Comparison of ENCODE assay signal across 18 cellular contexts in genomic region chr4:6647169-6647568, GRCh38. TPM values are rescaled to one million over a fixed set of nuclear protein-coding genes. Genes with fewer than 3 reads are reported as not detected.
DNase-seq lines count a peak whose midpoint lies in the region; ATAC-seq and TF ChIP-seq lines count a peak whose summit lies in the region.
"Had no signal": no experiment of that assay in that cellular context is flagged by ENCODE, and none has a peak within 500 bp of the region (broad histone marks: within the 10 kb centered on the region; RNA-seq: fewer than 3 reads in every experiment).

No MANE protein-coding gene starts in this region.

- H3K36me3 Mint-ChIP-seq in T-helper 17 cell (ENCODE audit: low read depth) = no peaks in the 10 kb centered on the region
- H3K36me3 Mint-ChIP-seq in naive thymus-derived CD8-positive, alpha-beta T cell = peaks cover under 1 to 16% (median 2%) of the 10 kb centered on the region in 3 donors
- H3K36me3 Mint-ChIP-seq: IgD-negative memory B cell had no signal

- no peaks in the 10 kb centered on the region for H3K27me3 Mint-ChIP-seq in T-helper 17 cell
- H3K27me3 Mint-ChIP-seq in naive thymus-derived CD8-positive, alpha-beta T cell = no peaks in the 10 kb centered on the region
- H3K27me3 Mint-ChIP-seq: CD8-positive, alpha-beta memory T cell; IgD-negative memory B cell had no signal

- peak overlapping the region in 8 of 11 experiments; percentile 8 to 62 (median 50); a peak in 15 of 22 replicates for H3K4me2 ChIP-seq in BLaER1 treated with 17β-estradiol and CSF1 and Interleukin-3, amounts not matched to agents 10 nM and 100 nM
- H3K4me2 ChIP-seq: GM23338 had no signal

- no peak overlapping the region for H3K4me3 ChIP-seq in BLaER1 treated with 17β-estradiol and CSF1 and Interleukin-3, amounts not matched to agents 10 nM and 100 nM
- no peak overlapping the region for H3K4me3 ChIP-seq in foreskin fibroblast (ENCODE audit: low read depth in 1 of 2, low read length in 2 of 2)
- H3K4me3 ChIP-seq: GM23338 had no signal

- no peaks in the 10 kb centered on the region for H3K27me3 ChIP-seq in BLaER1 treated with 17β-estradiol and CSF1 and Interleukin-3, amounts not matched to agents 10 nM and 100 nM

- peak overlapping the region; percentile 4 for H3K27ac Mint-ChIP-seq in T-helper 17 cell
- peak overlapping the region in 7 of 10 donors; percentile 24 to 100 (median 67) for H3K27ac Mint-ChIP-seq in naive thymus-derived CD8-positive, alpha-beta T cell
- H3K27ac Mint-ChIP-seq: GM23338 had no signal

- peaks cover 13 to 27% (median 20%) of the 10 kb centered on the region in 11 experiments for H3K36me3 ChIP-seq in BLaER1 treated with 17β-estradiol and CSF1 and Interleukin-3, amounts not matched to agents 10 nM and 100 nM

- H3K4me3 Mint-ChIP-seq in T-helper 17 cell = no peak overlapping the region
- H3K4me3 Mint-ChIP-seq in naive thymus-derived CD8-positive, alpha-beta T cell = no peak overlapping the region
- H3K4me3 Mint-ChIP-seq: CD8-positive, alpha-beta memory T cell; GM23338 had no signal

- POLR2A ChIA-PET in naive thymus-derived CD8-positive, alpha-beta T cell (lab: Charles Lee) = interaction anchor here (1.4 to 7.6 kb wide), 2 partner anchors 11 to 26 kb away, joined by 11 to 76 read pairs; a partner anchor contains a TSS

- no peaks in the 10 kb centered on the region for H3K9me3 Mint-ChIP-seq in naive thymus-derived CD8-positive, alpha-beta T cell
- H3K9me3 Mint-ChIP-seq: CD8-positive, alpha-beta memory T cell; GM23338; IgD-negative memory B cell had no signal

- H3K9ac ChIP-seq in BLaER1 treated with 17β-estradiol and CSF1 and Interleukin-3, amounts not matched to agents 10 nM and 100 nM = no peak overlapping the region

- peaks cover 0 to 24% (median 11%) of the 10 kb centered on the region in 11 experiments; a peak in 18 of 22 replicates for H3K9me3 ChIP-seq in BLaER1 treated with 17β-estradiol and CSF1 and Interleukin-3, amounts not matched to agents 10 nM and 100 nM (replicated peaks in 1 of 11)
- H3K9me3 ChIP-seq in T-helper 17 cell (ENCODE audit: control insufficient read depth, low read length, poor library complexity, severe bottlenecking) = no peaks in the 10 kb centered on the region
- H3K9me3 ChIP-seq: Caco-2 had no signal

- H3K27ac ChIP-seq in BLaER1 treated with 17β-estradiol and CSF1 and Interleukin-3, amounts not matched to agents 10 nM and 100 nM = no peak overlapping the region

- H3K4me1 ChIP-seq in BLaER1 treated with 17β-estradiol and CSF1 and Interleukin-3, amounts not matched to agents 10 nM and 100 nM = peaks cover 24 to 34% (median 28%) of the 10 kb centered on the region in 10 experiments

- peak; percentile 33 for DNase-seq in activated effector memory CD4-positive, alpha-beta T cell treated with anti-CD3 and anti-CD28 coated beads, Interleukin-2, amount 50 U/mL, for 16 hours
- no peak for DNase-seq in activated effector memory CD4-positive, alpha-beta T cell treated with Interleukin-2 at 50 U/mL for 16 hours
- DNase-seq in T-helper 17 cell (no peak), foreskin fibroblast (no peak), NCI-H2171 treated with DMSO at 0.1 percent for 48 hours (lab: John Stamatoyannopoulos, UW) (no peak)
- DNase-seq in naive thymus-derived CD8-positive, alpha-beta T cell = no peak
- DNase-seq: 8988T; AML-193; C1 segment of cervical spinal cord; Caco-2; CD8-positive, alpha-beta memory T cell; DND-41; GDM1; H7 had no signal

- ATAC-seq in T-helper 17 cell = no peak
- no peak for ATAC-seq in naive thymus-derived CD8-positive, alpha-beta T cell
- no peak for ATAC-seq in GM19467 (IDR thresholded peaks at IDR 0.05; ENCODE audit: unreplicated experiment)
- ATAC-seq: GM23338 had no signal

- no peak for TF ChIP-seq CTCF in foreskin fibroblast (IDR thresholded peaks at IDR 0.05; ENCODE audit: low read depth, low read length)

- H3K4me1 Mint-ChIP-seq in T-helper 17 cell = peaks cover 21% of the 10 kb centered on the region
- peaks cover 8 to 32% (median 23%) of the 10 kb centered on the region in 4 donors for H3K4me1 Mint-ChIP-seq in naive thymus-derived CD8-positive, alpha-beta T cell

- peaks cover 13 to 21% (median 15%) of the 10 kb centered on the region in 11 experiments; a peak in 21 of 22 replicates for H4K20me1 ChIP-seq in BLaER1 treated with 17β-estradiol and CSF1 and Interleukin-3, amounts not matched to agents 10 nM and 100 nM

RNA-seq across cellular contexts. Expression of gene MRFAP1, which starts 6.7 kb away (rescaled TPM):
- 100 to 1,000 TPM; 158 to 163 TPM for total RNA-seq in T-helper 17 cell
- 100 to 1,000 TPM; 148 to 153 TPM for total RNA-seq in naive thymus-derived CD8-positive, alpha-beta T cell
- polyA plus RNA-seq in naive thymus-derived CD8-positive, alpha-beta T cell = 100 to 1,000 TPM; 141 to 186 (median 155) TPM

RNA-seq across cellular contexts. Expression of gene S100P, which starts 46.5 kb away (rescaled TPM):
- 1 to 10 TPM; 2.1 to 3.8 TPM for total RNA-seq in T-helper 17 cell
- 1 to 10 TPM in 1 of 2 experiments, under 1 TPM in 1; 0.39 to 3.0 TPM for total RNA-seq in naive thymus-derived CD8-positive, alpha-beta T cell
- 1 to 10 TPM in 1 of 3 donors, not detected in 2; 3.2 TPM for polyA plus RNA-seq in naive thymus-derived CD8-positive, alpha-beta T cell
- total RNA-seq: GM23338, H7 had no signal
- polyA plus RNA-seq: IgD-negative memory B cell had no signal
